9 cellular contexts compared by ENCODE assay signal in genomic region chr7:27097686-27098492, GRCh38. TPM values are rescaled to one million over a fixed set of nuclear protein-coding genes. Genes with fewer than 3 reads are reported as not detected.
DNase-seq lines count a peak whose midpoint lies in the region; ATAC-seq and TF ChIP-seq lines count a peak whose summit lies in the region.
"Had no signal": no experiment of that assay in that cellular context is flagged by ENCODE, and none has a peak within 500 bp of the region (broad histone marks: within the 10 kb centered on the region; RNA-seq: fewer than 3 reads in every experiment).

No MANE protein-coding gene starts in this region.

- peaks cover 33% of the 10 kb centered on the region for H3K36me3 Mint-ChIP-seq in Caco-2 (ENCODE audit: insufficient read depth, unreplicated experiment)

- POLR2A ChIA-PET in Caco-2 (lab: Charles Lee): no interaction called here

- H2AFZ ChIP-seq in osteoblast (ENCODE audit: low read length): no peak overlapping the region

- H3K4me1 ChIP-seq in Caco-2: peaks cover 10% of the 10 kb centered on the region
- peaks cover 26% of the 10 kb centered on the region for H3K4me1 ChIP-seq in osteoblast (ENCODE audit: insufficient read depth, low read length)

- CTCF ChIA-PET in Caco-2 (lab: Charles Lee): interaction anchor here (0.7 to 2.1 kb wide), 3 partner anchors 13 to 247 kb away, joined by 3 to 7 read pairs (median 3); no protein-coding TSS in a partner anchor

- H3K4me3 ChIP-seq in Caco-2 (ENCODE audit: low read depth, low read length) (peak overlapping the region; percentile 86), epithelial cell of proximal tubule (ENCODE audit: low read depth, low read length) (peak overlapping the region; percentile 96), osteoblast (ENCODE audit: insufficient read depth, low read length) (peak overlapping the region; percentile 92)

- no peaks in the 10 kb centered on the region for H3K36me3 ChIP-seq in Caco-2 (ENCODE audit: control insufficient read depth, insufficient read depth, low read length)
- peaks cover 27% of the 10 kb centered on the region for H3K36me3 ChIP-seq in osteoblast (ENCODE audit: insufficient read depth, low read length)

- H3K9me3 Mint-ChIP-seq in Caco-2 (ENCODE audit: unreplicated experiment): no peaks in the 10 kb centered on the region

- no peaks in the 10 kb centered on the region for H3K27me3 ChIP-seq in Caco-2 (replicated peaks; ENCODE audit: control insufficient read depth, insufficient read depth, low read length)
- H3K27me3 ChIP-seq in osteoblast (ENCODE audit: insufficient read depth, low read length): no peaks in the 10 kb centered on the region

- peak overlapping the region; percentile 89 for H3K4me2 ChIP-seq in osteoblast (ENCODE audit: insufficient read depth, low read length)

- no peaks in the 10 kb centered on the region for H3K27me3 Mint-ChIP-seq in Caco-2 (ENCODE audit: insufficient read depth, unreplicated experiment)

- intact Hi-C loops in Caco-2 (cut with micrococcal nuclease; ENCODE audit: unreplicated experiment): loop anchor here (2.0 kb wide), 1 partner anchor 59 kb away; no protein-coding TSS in a partner anchor
- intact Hi-C loops in head of caudate nucleus (cut with DNase I): no loop called here

- H3K4me3 Mint-ChIP-seq in Caco-2 (ENCODE audit: unreplicated experiment): peak overlapping the region; percentile 87

- H3K27ac ChIP-seq in osteoblast (ENCODE audit: low read depth, low read length): peak overlapping the region; percentile 97

- no peak for TF ChIP-seq CTCF in Caco-2 (IDR thresholded peaks at IDR 0.05; ENCODE audit: insufficient read depth in 1 of 2, low read depth in 1 of 2, low read length in 1 of 2, severe bottlenecking in 1 of 2, unreplicated experiment in 1 of 2)
- no peak for TF ChIP-seq CTCF in epithelial cell of proximal tubule (conservative IDR thresholded peaks at IDR 0.05; ENCODE audit: low read depth, low read length)
- TF ChIP-seq CTCF in osteoblast (IDR thresholded peaks at IDR 0.05; ENCODE audit: extremely low read depth, low read depth, low read length): no peak

- H3K4me1 Mint-ChIP-seq in Caco-2 (ENCODE audit: low read depth, unreplicated experiment): peaks cover 35% of the 10 kb centered on the region

- no peaks in the 10 kb centered on the region for H3K9me3 ChIP-seq in Caco-2
- H3K9me3 ChIP-seq in osteoblast (ENCODE audit: low read depth, low read length): no peaks in the 10 kb centered on the region

- H3K27ac Mint-ChIP-seq in Caco-2 (ENCODE audit: unreplicated experiment): peak overlapping the region; percentile 74

- no TSS peak for BruUV-seq in Caco-2 (replicated peaks; lab: Mats Ljungman, UMichigan)

- H4K20me1 ChIP-seq in osteoblast (ENCODE audit: insufficient read depth, low read length): peaks cover 16% of the 10 kb centered on the region

- ATAC-seq in HG03159 (IDR thresholded peaks at IDR 0.05; ENCODE audit: unreplicated experiment) (no peak), HG03432 (IDR thresholded peaks at IDR 0.05; ENCODE audit: unreplicated experiment) (no peak)

- peaks cover 66% of the 10 kb centered on the region for H3K79me2 ChIP-seq in osteoblast (ENCODE audit: insufficient read depth, low read length)

- DNase-seq in Caco-2: no peak
- peak; percentile 41 for DNase-seq in RKO (ENCODE audit: low spot score)
- DNase-seq in epithelial cell of proximal tubule (ENCODE audit: low read depth): no peak
- peak; percentile 92 for DNase-seq in osteoblast (ENCODE audit: insufficient read length, low spot score, missing footprints)
- DNase-seq in head of caudate nucleus: no peak
- no peak for DNase-seq in NCI-H345 (lab: John Stamatoyannopoulos, UW)
- DNase-seq: activated gamma-delta T cell treated with Interleukin-2 at 50 U/mL for 16 hours had no signal

RNA-seq across cellular contexts. Expression of gene HOXA1, which starts 2.1 kb away (rescaled TPM):
- 18.5 and 18.8 TPM in 2 replicates for total RNA-seq in Caco-2 (2022)
- total RNA-seq in epithelial cell of proximal tubule: 5.7 and 7.1 TPM in 2 replicates
- total RNA-seq in osteoblast: 0.72 and 1.5 TPM in 2 replicates

RNA-seq across cellular contexts. Expression of gene HOXA2, which starts 4.6 kb away (rescaled TPM):
- total RNA-seq in Caco-2 (2022): 1.5 and 1.8 TPM in 2 replicates
- 0.69 and 2.0 TPM in 2 replicates for total RNA-seq in epithelial cell of proximal tubule
- total RNA-seq in osteoblast: 0.36 and 0.59 TPM in 2 replicates

RNA-seq across cellular contexts. Expression of gene HOXA4, which starts 32.7 kb away (rescaled TPM):
- total RNA-seq in Caco-2 (2022) (4.8 and 5.5 TPM in 2 replicates), epithelial cell of proximal tubule (9.2 and 14.6 TPM in 2 replicates), osteoblast (0.72 and 1.2 TPM in 2 replicates)

RNA-seq across cellular contexts. Expression of gene HOXA5, which starts 45.6 kb away (rescaled TPM):
- total RNA-seq in Caco-2 (2022) (4.3 and 4.9 TPM in 2 replicates), epithelial cell of proximal tubule (20.1 and 47.6 TPM in 2 replicates), osteoblast (3.2 and 5.8 TPM in 2 replicates)

RNA-seq across cellular contexts. Expression of gene HOXA6, which starts 49.7 kb away (rescaled TPM):
- total RNA-seq in Caco-2 (2022) (5.6 and 8.1 TPM in 2 replicates), epithelial cell of proximal tubule (5.7 and 11.8 TPM in 2 replicates), osteoblast (5.0 and 7.6 TPM in 2 replicates)

Comparison
In these comparisons a context has a peak if more than half of its experiments do, and no peak if none do; other contexts are left out.
1. DNase-seq: peak in RKO (single experiment) and osteoblast (single experiment); none in Caco-2 (0 of 2), epithelial cell of proximal tubule (single experiment), head of caudate nucleus (0 of 42) and NCI-H345 (single experiment).
2. Peak in every context shown above with its lines, with median percentiles within 50 percentile points of each other: H3K4me3 ChIP-seq.